In genomic region chr7:42085531-42085930, GRCh38 we compare ENCODE assay signal across 19 cellular contexts.
DNase-seq lines count a peak whose midpoint lies in the region; ATAC-seq and TF ChIP-seq lines count a peak whose summit lies in the region.
"Had no signal": no experiment of that assay in that cellular context is flagged by ENCODE, and none has a peak within 500 bp of the region (broad histone marks: within the 10 kb centered on the region; RNA-seq: fewer than 3 reads in every experiment).

No MANE protein-coding gene starts in this region.

- peaks cover 4% of the 10 kb centered on the region for H3K27me3 Mint-ChIP-seq in activated naive CD4-positive, alpha-beta T cell treated with anti-CD3 and anti-CD28 coated beads, Interleukin-2, amount 10 ng/mL, durations not matched to agents 7 days and 5 days

- no peak overlapping the region for H3K4me3 Mint-ChIP-seq in activated naive CD4-positive, alpha-beta T cell treated with anti-CD3 and anti-CD28 coated beads, Interleukin-2, amount 10 ng/mL, durations not matched to agents 7 days and 5 days
- H3K4me3 Mint-ChIP-seq: B cell; CD8-positive, alpha-beta T cell; HFFc6 had no signal

- H3K4me3 ChIP-seq in AG10803 (ENCODE audit: low read length) (no peak overlapping the region), esophagus muscularis mucosa (no peak overlapping the region), lower lobe of right lung (no peak overlapping the region)
- H3K4me3 ChIP-seq: BLaER1 treated with 17β-estradiol and CSF1 and Interleukin-3, amounts not matched to agents 10 nM and 100 nM had no signal

- CTCF ChIA-PET in activated naive CD4-positive, alpha-beta T cell treated with anti-CD3 and anti-CD28 coated beads, Interleukin-2, amount 10 ng/mL, durations not matched to agents 7 days and 5 days (lab: Charles Lee), result no interaction called here

- no peak overlapping the region for H3K27ac ChIP-seq in esophagus muscularis mucosa (replicated peaks in 1 of 4)
- H3K27ac ChIP-seq in lower lobe of right lung, result no peak overlapping the region
- H3K27ac ChIP-seq: BLaER1 treated with 17β-estradiol and CSF1 and Interleukin-3, amounts not matched to agents 10 nM and 100 nM had no signal

- H3K27ac Mint-ChIP-seq in activated naive CD4-positive, alpha-beta T cell treated with anti-CD3 and anti-CD28 coated beads, Interleukin-2, amount 10 ng/mL, durations not matched to agents 7 days and 5 days, result no peak overlapping the region
- H3K27ac Mint-ChIP-seq: B cell; CD8-positive, alpha-beta T cell; HFFc6 had no signal

- DNase-seq in AG10803 (ENCODE audit: low read depth), result peak; percentile 30
- peak; percentile 87 for DNase-seq in esophagus muscularis mucosa (ENCODE audit: extremely low spot score)
- no peak for DNase-seq in lower lobe of right lung
- DNase-seq in sciatic nerve (ENCODE audit: low spot score), result no peak
- no peak for DNase-seq in activated naive CD4-positive, alpha-beta T cell treated with anti-CD3 and anti-CD28 coated beads, Interleukin-2, amount 10 ng/mL, durations not matched to agents 7 days and 5 days
- no peak for DNase-seq in stimulated activated CD4-positive, alpha-beta T cell treated with anti-CD3 and anti-CD28 coated beads, Interleukin-2, amount 100 ng/mL, for 48 hours
- DNase-seq: 8988T; Calu3; CD8-positive, alpha-beta T cell; DMS79 treated with DMSO at 0.1 percent for 48 hours; GF-D8; GOT3; H7; HFFc6 had no signal

- H3K4me1 ChIP-seq in esophagus muscularis mucosa (peaks cover 0 to 53% (median 35%) of the 10 kb centered on the region in 4 donors), lower lobe of right lung (peaks cover 12% of the 10 kb centered on the region)

- intact Hi-C loops in esophagus muscularis mucosa (cut with DNase I), result no loop called here
- intact Hi-C loops in lower lobe of right lung (cut with DNase I), result no loop called here
- intact Hi-C loops in sciatic nerve (cut with DNase I), result no loop called here

- no peak for TF ChIP-seq CTCF in AG10803 (conservative IDR thresholded peaks at IDR 0.05; ENCODE audit: low read length)
- no peak for TF ChIP-seq CTCF in esophagus muscularis mucosa (IDR thresholded peaks at IDR 0.05)
- TF ChIP-seq CTCF in lower lobe of right lung (IDR thresholded peaks at IDR 0.05), result no peak

- H3K9me3 Mint-ChIP-seq in activated naive CD4-positive, alpha-beta T cell treated with anti-CD3 and anti-CD28 coated beads, Interleukin-2, amount 10 ng/mL, durations not matched to agents 7 days and 5 days, result no peaks in the 10 kb centered on the region
- H3K9me3 Mint-ChIP-seq: HFFc6 had no signal

- 60% methylated on average over 2 of the region's 3 CpGs for WGBS in esophagus muscularis mucosa

- no peaks in the 10 kb centered on the region for H3K36me3 Mint-ChIP-seq in activated naive CD4-positive, alpha-beta T cell treated with anti-CD3 and anti-CD28 coated beads, Interleukin-2, amount 10 ng/mL, durations not matched to agents 7 days and 5 days
- H3K36me3 Mint-ChIP-seq: CD8-positive, alpha-beta T cell had no signal

- TF ChIP-seq POLR2A in esophagus muscularis mucosa (IDR thresholded peaks at IDR 0.05; ENCODE audit: low read depth), result no peak

- no peaks in the 10 kb centered on the region for H3K9me3 ChIP-seq in esophagus muscularis mucosa
- H3K9me3 ChIP-seq in lower lobe of right lung, result no peaks in the 10 kb centered on the region
- H3K9me3 ChIP-seq: BLaER1 treated with 17β-estradiol and CSF1 and Interleukin-3, amounts not matched to agents 10 nM and 100 nM had no signal

- ATAC-seq in lower lobe of right lung (peak; percentile 38 to 39), sciatic nerve (peak; percentile 52), GM21529 (IDR thresholded peaks at IDR 0.05; ENCODE audit: unreplicated experiment) (no peak), HG03460 (IDR thresholded peaks at IDR 0.05; ENCODE audit: unreplicated experiment) (no peak)
- ATAC-seq: CD8-positive, alpha-beta T cell; HCT116 had no signal

- H3K27me3 ChIP-seq in esophagus muscularis mucosa (no peaks in the 10 kb centered on the region), lower lobe of right lung (ENCODE audit: low read depth) (no peaks in the 10 kb centered on the region)
- H3K27me3 ChIP-seq: BLaER1 treated with 17β-estradiol and CSF1 and Interleukin-3, amounts not matched to agents 10 nM and 100 nM had no signal

- no peaks in the 10 kb centered on the region for H3K36me3 ChIP-seq in esophagus muscularis mucosa
- H3K36me3 ChIP-seq in lower lobe of right lung, result no peaks in the 10 kb centered on the region
- H3K36me3 ChIP-seq: BLaER1 treated with 17β-estradiol and CSF1 and Interleukin-3, amounts not matched to agents 10 nM and 100 nM had no signal

- H3K4me1 Mint-ChIP-seq in activated naive CD4-positive, alpha-beta T cell treated with anti-CD3 and anti-CD28 coated beads, Interleukin-2, amount 10 ng/mL, durations not matched to agents 7 days and 5 days, result no peaks in the 10 kb centered on the region

- TF ChIP-seq EP300 in esophagus muscularis mucosa (IDR thresholded peaks at IDR 0.05), result no peak

Comparison
In these comparisons a context has a peak if more than half of its experiments do, and no peak if none do; other contexts are left out.
1. DNase-seq: peak in AG10803 (single experiment) and esophagus muscularis mucosa (single experiment); none in lower lobe of right lung (single experiment), sciatic nerve (single experiment), activated naive CD4-positive, alpha-beta T cell treated with anti-CD3 and anti-CD28 coated beads, Interleukin-2, amount 10 ng/mL, durations not matched to agents 7 days and 5 days (single experiment) and stimulated activated CD4-positive, alpha-beta T cell treated with anti-CD3 and anti-CD28 coated beads, Interleukin-2, amount 100 ng/mL, for 48 hours (0 of 2).
2. ATAC-seq: peak in lower lobe of right lung (2 of 2) and sciatic nerve (single experiment); none in GM21529 (single experiment) and HG03460 (single experiment).